In genomic region chr20:33713865-33714367, GRCh38 we compare ENCODE assay signal across 1 cellular context.
TF ChIP-seq lines count a peak whose summit lies in the region.

No MANE protein-coding gene starts in this region.

TF ChIP-seq in HepG2, 621 proteins besides CTCF, POLR2A, EP300 and RAD21:
- TF ChIP-seq FOSL2 (CRISPR knock-in tag; IDR thresholded peaks at IDR 0.05) = peak; percentile 44
- TF ChIP-seq RXRA (CRISPR knock-in tag; IDR thresholded peaks at IDR 0.05) = peak; percentile 42; the same call in 1 of the 2 replicates
- peak; percentile 32; the same call in 1 of the 2 replicates for TF ChIP-seq ZNF687 (CRISPR knock-in tag; IDR thresholded peaks at IDR 0.05)
- 0 out of 2 replicates have a peak, but pooled peaks have one; percentile 8 for TF ChIP-seq RARA (CRISPR knock-in tag; IDR thresholded peaks at IDR 0.05)
- 0 out of 2 replicates have a peak, but pooled peaks have one; percentile 27 for TF ChIP-seq ZNF274 (CRISPR knock-in tag; IDR thresholded peaks at IDR 0.05)
- TF ChIP-seq GMEB1 (CRISPR knock-in tag; IDR thresholded peaks at IDR 0.05; ENCODE audit: borderline replicate concordance) = no peak
- 0 out of 2 replicates have a peak, but pooled peaks have one; percentile 23 for TF ChIP-seq SP4 (CRISPR knock-in tag; IDR thresholded peaks at IDR 0.05)
- no peak for TF ChIP-seq ATF7 (IDR thresholded peaks at IDR 0.05)
- TF ChIP-seq ATF7 (CRISPR knock-in tag; IDR thresholded peaks at IDR 0.05) = 0 out of 2 replicates have a peak, but pooled peaks have one; percentile 51
- TF ChIP-seq ZNF768 (CRISPR knock-in tag; IDR thresholded peaks at IDR 0.05) = peak; percentile 22; the same call in 1 of the 2 replicates
- TF ChIP-seq ARNTL (CRISPR knock-in tag; IDR thresholded peaks at IDR 0.05) = 0 out of 2 replicates have a peak, but pooled peaks have one; percentile 27
- peak; percentile 61; the same call in 1 of the 2 replicates for TF ChIP-seq THRA (CRISPR knock-in tag; IDR thresholded peaks at IDR 0.05; ENCODE audit: borderline replicate concordance)
- no peak for TF ChIP-seq TCF7L2 (IDR thresholded peaks at IDR 0.05; ENCODE audit: low read depth, low read length)
- TF ChIP-seq SAFB2 (CRISPR knock-in tag; IDR thresholded peaks at IDR 0.05; ENCODE audit: borderline replicate concordance, low read depth) = 0 out of 2 replicates have a peak, but pooled peaks have one; percentile 30
- no peak for TF ChIP-seq SSRP1 (CRISPR knock-in tag; IDR thresholded peaks at IDR 0.05)
- no peak for TF ChIP-seq SOX6 (IDR thresholded peaks at IDR 0.05)
- TF ChIP-seq SOX6 (CRISPR knock-in tag; IDR thresholded peaks at IDR 0.05) = no peak
- TF ChIP-seq SALL1 (CRISPR knock-in tag; IDR thresholded peaks at IDR 0.05) = peak; percentile 11; the same call in 1 of the 2 replicates
- 0 out of 2 replicates have a peak, but pooled peaks have one; percentile 34 for TF ChIP-seq MAFG (CRISPR knock-in tag; IDR thresholded peaks at IDR 0.05)
- TF ChIP-seq ZFP36 (IDR thresholded peaks at IDR 0.05; ENCODE audit: borderline replicate concordance, low read depth, low read length, partially characterized antibody) = no peak
- 0 out of 2 replicates have a peak, but pooled peaks have one; percentile 38 for TF ChIP-seq ZZZ3 (CRISPR knock-in tag; IDR thresholded peaks at IDR 0.05; ENCODE audit: borderline replicate concordance)
- peak; percentile 62 for TF ChIP-seq RXRB (CRISPR knock-in tag; IDR thresholded peaks at IDR 0.05; ENCODE audit: borderline replicate concordance)
- no peak for TF ChIP-seq THAP8 (CRISPR knock-in tag; IDR thresholded peaks at IDR 0.05; ENCODE audit: borderline replicate concordance)
- peak; percentile 46; the same call in 1 of the 2 replicates for TF ChIP-seq DNMT1 (CRISPR knock-in tag; IDR thresholded peaks at IDR 0.05)
- TF ChIP-seq ZNF891 (CRISPR knock-in tag; IDR thresholded peaks at IDR 0.05) = peak; percentile 26; the same call in 1 of the 2 replicates
- 0 out of 2 replicates have a peak, but pooled peaks have one; percentile 31 for TF ChIP-seq BCL3 (CRISPR knock-in tag; IDR thresholded peaks at IDR 0.05)
- no peak for TF ChIP-seq GFI1 (CRISPR knock-in tag; IDR thresholded peaks at IDR 0.05; ENCODE audit: borderline replicate concordance)
- TF ChIP-seq HNF4G (IDR thresholded peaks at IDR 0.05; ENCODE audit: borderline replicate concordance, low read depth, low read length) = no peak
- TF ChIP-seq HNF4G (CRISPR knock-in tag; IDR thresholded peaks at IDR 0.05; ENCODE audit: borderline replicate concordance, low read depth) = no peak
TF ChIP-seq in HepG2: peak in this region for 18.
